Comparison of ENCODE assay signal across 1 cellular context in the genomic region with DNA sequence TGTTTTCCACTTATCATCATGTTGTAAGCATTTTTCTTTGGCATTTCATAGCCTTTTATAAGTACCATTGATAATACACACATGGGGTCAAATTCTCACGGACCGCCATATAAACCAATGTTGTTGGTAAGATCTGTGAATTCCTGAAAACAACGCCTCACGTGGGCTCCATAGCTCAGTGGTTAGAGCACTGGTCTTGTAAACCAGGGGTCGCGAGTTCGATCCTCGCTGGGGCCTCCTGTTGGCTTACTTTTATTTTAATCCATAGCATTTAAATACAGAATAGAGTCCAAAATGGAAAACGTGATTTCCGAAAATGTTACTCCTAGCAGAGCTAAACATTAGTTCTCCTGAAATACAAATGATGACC.
A peak's percentile ranks its signal among the peaks of the same experiment; 100 is the strongest.
TF ChIP-seq lines count a peak whose summit lies in the region.

No MANE protein-coding gene starts in this region.

TF ChIP-seq in HepG2, 621 proteins besides CTCF, POLR2A, EP300 and RAD21 (continued from another document and continues in another):
- TF ChIP-seq, protein P1, sequence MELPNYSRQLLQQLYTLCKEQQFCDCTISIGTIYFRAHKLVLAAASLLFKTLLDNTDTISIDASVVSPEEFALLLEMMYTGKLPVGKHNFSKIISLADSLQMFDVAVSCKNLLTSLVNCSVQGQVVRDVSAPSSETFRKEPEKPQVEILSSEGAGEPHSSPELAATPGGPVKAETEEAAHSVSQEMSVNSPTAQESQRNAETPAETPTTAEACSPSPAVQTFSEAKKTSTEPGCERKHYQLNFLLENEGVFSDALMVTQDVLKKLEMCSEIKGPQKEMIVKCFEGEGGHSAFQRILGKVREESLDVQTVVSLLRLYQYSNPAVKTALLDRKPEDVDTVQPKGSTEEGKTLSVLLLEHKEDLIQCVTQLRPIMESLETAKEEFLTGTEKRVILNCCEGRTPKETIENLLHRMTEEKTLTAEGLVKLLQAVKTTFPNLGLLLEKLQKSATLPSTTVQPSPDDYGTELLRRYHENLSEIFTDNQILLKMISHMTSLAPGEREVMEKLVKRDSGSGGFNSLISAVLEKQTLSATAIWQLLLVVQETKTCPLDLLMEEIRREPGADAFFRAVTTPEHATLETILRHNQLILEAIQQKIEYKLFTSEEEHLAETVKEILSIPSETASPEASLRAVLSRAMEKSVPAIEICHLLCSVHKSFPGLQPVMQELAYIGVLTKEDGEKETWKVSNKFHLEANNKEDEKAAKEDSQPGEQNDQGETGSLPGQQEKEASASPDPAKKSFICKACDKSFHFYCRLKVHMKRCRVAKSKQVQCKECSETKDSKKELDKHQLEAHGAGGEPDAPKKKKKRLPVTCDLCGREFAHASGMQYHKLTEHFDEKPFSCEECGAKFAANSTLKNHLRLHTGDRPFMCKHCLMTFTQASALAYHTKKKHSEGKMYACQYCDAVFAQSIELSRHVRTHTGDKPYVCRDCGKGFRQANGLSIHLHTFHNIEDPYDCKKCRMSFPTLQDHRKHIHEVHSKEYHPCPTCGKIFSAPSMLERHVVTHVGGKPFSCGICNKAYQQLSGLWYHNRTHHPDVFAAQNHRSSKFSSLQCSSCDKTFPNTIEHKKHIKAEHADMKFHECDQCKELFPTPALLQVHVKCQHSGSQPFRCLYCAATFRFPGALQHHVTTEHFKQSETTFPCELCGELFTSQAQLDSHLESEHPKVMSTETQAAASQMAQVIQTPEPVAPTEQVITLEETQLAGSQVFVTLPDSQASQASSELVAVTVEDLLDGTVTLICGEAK (IDR thresholded peaks at IDR 0.05): no peak
- TF ChIP-seq, protein P1 (CRISPR knock-in tag; IDR thresholded peaks at IDR 0.05): no peak
- TF ChIP-seq, protein P2, sequence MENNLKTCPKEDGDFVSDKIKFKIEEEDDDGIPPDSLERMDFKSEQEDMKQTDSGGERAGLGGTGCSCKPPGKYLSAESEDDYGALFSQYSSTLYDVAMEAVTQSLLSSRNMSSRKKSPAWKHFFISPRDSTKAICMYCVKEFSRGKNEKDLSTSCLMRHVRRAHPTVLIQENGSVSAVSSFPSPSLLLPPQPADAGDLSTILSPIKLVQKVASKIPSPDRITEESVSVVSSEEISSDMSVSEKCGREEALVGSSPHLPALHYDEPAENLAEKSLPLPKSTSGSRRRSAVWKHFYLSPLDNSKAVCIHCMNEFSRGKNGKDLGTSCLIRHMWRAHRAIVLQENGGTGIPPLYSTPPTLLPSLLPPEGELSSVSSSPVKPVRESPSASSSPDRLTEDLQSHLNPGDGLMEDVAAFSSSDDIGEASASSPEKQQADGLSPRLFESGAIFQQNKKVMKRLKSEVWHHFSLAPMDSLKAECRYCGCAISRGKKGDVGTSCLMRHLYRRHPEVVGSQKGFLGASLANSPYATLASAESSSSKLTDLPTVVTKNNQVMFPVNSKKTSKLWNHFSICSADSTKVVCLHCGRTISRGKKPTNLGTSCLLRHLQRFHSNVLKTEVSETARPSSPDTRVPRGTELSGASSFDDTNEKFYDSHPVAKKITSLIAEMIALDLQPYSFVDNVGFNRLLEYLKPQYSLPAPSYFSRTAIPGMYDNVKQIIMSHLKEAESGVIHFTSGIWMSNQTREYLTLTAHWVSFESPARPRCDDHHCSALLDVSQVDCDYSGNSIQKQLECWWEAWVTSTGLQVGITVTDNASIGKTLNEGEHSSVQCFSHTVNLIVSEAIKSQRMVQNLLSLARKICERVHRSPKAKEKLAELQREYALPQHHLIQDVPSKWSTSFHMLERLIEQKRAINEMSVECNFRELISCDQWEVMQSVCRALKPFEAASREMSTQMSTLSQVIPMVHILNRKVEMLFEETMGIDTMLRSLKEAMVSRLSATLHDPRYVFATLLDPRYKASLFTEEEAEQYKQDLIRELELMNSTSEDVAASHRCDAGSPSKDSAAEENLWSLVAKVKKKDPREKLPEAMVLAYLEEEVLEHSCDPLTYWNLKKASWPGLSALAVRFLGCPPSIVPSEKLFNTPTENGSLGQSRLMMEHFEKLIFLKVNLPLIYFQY (CRISPR knock-in tag; IDR thresholded peaks at IDR 0.05; ENCODE audit: borderline replicate concordance): no peak
- TF ChIP-seq RFXANK (CRISPR knock-in tag; IDR thresholded peaks at IDR 0.05) (no peak), ZNF747 (CRISPR knock-in tag; IDR thresholded peaks at IDR 0.05; ENCODE audit: borderline replicate concordance) (no peak), ZNF367 (CRISPR knock-in tag; IDR thresholded peaks at IDR 0.05; ENCODE audit: borderline replicate concordance) (no peak), NRL (CRISPR knock-in tag; IDR thresholded peaks at IDR 0.05; ENCODE audit: borderline replicate concordance) (no peak), KDM5A (IDR thresholded peaks at IDR 0.05; ENCODE audit: borderline replicate concordance, low read length) (no peak), NCOA5 (CRISPR knock-in tag; IDR thresholded peaks at IDR 0.05) (no peak), NFE2L2 (IDR thresholded peaks at IDR 0.05; ENCODE audit: low read length) (no peak), ZNF3 (CRISPR knock-in tag; IDR thresholded peaks at IDR 0.05) (no peak), JARID2 (CRISPR knock-in tag; IDR thresholded peaks at IDR 0.05; ENCODE audit: insufficient replicate concordance) (no peak), PAWR (CRISPR knock-in tag; IDR thresholded peaks at IDR 0.05; ENCODE audit: borderline replicate concordance) (no peak), KDM5B (CRISPR knock-in tag; IDR thresholded peaks at IDR 0.05; ENCODE audit: borderline replicate concordance) (no peak), BRCA1 (CRISPR knock-in tag; IDR thresholded peaks at IDR 0.05) (no peak), TOE1 (CRISPR knock-in tag; IDR thresholded peaks at IDR 0.05) (no peak), PRPF4 (IDR thresholded peaks at IDR 0.05; ENCODE audit: low read depth, low read length, poor library complexity, severe bottlenecking) (peak; percentile 93), BHLHE40 (IDR thresholded peaks at IDR 0.05; ENCODE audit: low read length) (no peak), HOXA3 (CRISPR knock-in tag; IDR thresholded peaks at IDR 0.05) (0 out of 2 replicates have a peak, but pooled peaks have one; percentile 25), IRX3 (CRISPR knock-in tag; IDR thresholded peaks at IDR 0.05; ENCODE audit: borderline replicate concordance, low read depth) (no peak), ZNF615 (CRISPR knock-in tag; IDR thresholded peaks at IDR 0.05; ENCODE audit: borderline replicate concordance) (no peak), KLF13 (CRISPR knock-in tag; IDR thresholded peaks at IDR 0.05) (no peak), ZNF296 (CRISPR knock-in tag; conservative IDR thresholded peaks at IDR 0.05) (no peak), RBAK (CRISPR knock-in tag; IDR thresholded peaks at IDR 0.05) (no peak), ZNF879 (CRISPR knock-in tag; IDR thresholded peaks at IDR 0.05) (no peak), CBX1 (IDR thresholded peaks at IDR 0.05; ENCODE audit: low read depth) (no peak), YEATS4 (CRISPR knock-in tag; IDR thresholded peaks at IDR 0.05; ENCODE audit: borderline replicate concordance) (no peak), KDM6A (CRISPR knock-in tag; IDR thresholded peaks at IDR 0.05; ENCODE audit: low read depth) (no peak), HMG20A (CRISPR knock-in tag; IDR thresholded peaks at IDR 0.05; ENCODE audit: borderline replicate concordance) (no peak)
- TF ChIP-seq, protein P3, sequence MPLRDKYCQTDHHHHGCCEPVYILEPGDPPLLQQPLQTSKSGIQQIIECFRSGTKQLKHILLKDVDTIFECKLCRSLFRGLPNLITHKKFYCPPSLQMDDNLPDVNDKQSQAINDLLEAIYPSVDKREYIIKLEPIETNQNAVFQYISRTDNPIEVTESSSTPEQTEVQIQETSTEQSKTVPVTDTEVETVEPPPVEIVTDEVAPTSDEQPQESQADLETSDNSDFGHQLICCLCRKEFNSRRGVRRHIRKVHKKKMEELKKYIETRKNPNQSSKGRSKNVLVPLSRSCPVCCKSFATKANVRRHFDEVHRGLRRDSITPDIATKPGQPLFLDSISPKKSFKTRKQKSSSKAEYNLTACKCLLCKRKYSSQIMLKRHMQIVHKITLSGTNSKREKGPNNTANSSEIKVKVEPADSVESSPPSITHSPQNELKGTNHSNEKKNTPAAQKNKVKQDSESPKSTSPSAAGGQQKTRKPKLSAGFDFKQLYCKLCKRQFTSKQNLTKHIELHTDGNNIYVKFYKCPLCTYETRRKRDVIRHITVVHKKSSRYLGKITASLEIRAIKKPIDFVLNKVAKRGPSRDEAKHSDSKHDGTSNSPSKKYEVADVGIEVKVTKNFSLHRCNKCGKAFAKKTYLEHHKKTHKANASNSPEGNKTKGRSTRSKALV (CRISPR knock-in tag; IDR thresholded peaks at IDR 0.05): no peak; the same call in 1 of the 2 replicates
- TF ChIP-seq, protein P4, sequence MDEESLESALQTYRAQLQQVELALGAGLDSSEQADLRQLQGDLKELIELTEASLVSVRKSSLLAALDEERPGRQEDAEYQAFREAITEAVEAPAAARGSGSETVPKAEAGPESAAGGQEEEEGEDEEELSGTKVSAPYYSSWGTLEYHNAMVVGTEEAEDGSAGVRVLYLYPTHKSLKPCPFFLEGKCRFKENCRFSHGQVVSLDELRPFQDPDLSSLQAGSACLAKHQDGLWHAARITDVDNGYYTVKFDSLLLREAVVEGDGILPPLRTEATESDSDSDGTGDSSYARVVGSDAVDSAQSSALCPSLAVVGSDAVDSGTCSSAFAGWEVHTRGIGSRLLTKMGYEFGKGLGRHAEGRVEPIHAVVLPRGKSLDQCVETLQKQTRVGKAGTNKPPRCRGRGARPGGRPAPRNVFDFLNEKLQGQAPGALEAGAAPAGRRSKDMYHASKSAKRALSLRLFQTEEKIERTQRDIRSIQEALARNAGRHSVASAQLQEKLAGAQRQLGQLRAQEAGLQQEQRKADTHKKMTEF (CRISPR knock-in tag; IDR thresholded peaks at IDR 0.05): no peak
- TF ChIP-seq, protein P5, sequence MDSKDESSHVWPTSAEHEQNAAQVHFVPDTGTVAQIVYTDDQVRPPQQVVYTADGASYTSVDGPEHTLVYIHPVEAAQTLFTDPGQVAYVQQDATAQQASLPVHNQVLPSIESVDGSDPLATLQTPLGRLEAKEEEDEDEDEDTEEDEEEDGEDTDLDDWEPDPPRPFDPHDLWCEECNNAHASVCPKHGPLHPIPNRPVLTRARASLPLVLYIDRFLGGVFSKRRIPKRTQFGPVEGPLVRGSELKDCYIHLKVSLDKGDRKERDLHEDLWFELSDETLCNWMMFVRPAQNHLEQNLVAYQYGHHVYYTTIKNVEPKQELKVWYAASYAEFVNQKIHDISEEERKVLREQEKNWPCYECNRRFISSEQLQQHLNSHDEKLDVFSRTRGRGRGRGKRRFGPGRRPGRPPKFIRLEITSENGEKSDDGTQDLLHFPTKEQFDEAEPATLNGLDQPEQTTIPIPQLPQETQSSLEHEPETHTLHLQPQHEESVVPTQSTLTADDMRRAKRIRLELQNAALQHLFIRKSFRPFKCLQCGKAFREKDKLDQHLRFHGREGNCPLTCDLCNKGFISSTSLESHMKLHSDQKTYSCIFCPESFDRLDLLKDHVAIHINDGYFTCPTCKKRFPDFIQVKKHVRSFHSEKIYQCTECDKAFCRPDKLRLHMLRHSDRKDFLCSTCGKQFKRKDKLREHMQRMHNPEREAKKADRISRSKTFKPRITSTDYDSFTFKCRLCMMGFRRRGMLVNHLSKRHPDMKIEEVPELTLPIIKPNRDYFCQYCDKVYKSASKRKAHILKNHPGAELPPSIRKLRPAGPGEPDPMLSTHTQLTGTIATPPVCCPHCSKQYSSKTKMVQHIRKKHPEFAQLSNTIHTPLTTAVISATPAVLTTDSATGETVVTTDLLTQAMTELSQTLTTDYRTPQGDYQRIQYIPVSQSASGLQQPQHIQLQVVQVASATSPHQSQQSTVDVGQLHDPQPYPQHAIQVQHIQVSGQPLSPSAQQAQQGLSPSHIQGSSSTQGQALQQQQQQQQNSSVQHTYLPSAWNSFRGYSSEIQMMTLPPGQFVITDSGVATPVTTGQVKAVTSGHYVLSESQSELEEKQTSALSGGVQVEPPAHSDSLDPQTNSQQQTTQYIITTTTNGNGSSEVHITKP (CRISPR knock-in tag; IDR thresholded peaks at IDR 0.05; ENCODE audit: low read depth): no peak
- TF ChIP-seq, protein P6, sequence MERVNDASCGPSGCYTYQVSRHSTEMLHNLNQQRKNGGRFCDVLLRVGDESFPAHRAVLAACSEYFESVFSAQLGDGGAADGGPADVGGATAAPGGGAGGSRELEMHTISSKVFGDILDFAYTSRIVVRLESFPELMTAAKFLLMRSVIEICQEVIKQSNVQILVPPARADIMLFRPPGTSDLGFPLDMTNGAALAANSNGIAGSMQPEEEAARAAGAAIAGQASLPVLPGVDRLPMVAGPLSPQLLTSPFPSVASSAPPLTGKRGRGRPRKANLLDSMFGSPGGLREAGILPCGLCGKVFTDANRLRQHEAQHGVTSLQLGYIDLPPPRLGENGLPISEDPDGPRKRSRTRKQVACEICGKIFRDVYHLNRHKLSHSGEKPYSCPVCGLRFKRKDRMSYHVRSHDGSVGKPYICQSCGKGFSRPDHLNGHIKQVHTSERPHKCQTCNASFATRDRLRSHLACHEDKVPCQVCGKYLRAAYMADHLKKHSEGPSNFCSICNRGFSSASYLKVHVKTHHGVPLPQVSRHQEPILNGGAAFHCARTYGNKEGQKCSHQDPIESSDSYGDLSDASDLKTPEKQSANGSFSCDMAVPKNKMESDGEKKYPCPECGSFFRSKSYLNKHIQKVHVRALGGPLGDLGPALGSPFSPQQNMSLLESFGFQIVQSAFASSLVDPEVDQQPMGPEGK (CRISPR knock-in tag; IDR thresholded peaks at IDR 0.05): no peak
